ENCODE assay signal across 8 cellular contexts in genomic region chr1:183633676-183634343, GRCh38. TPM values are rescaled to one million over a fixed set of nuclear protein-coding genes. Genes with fewer than 3 reads are reported as not detected.
A peak's percentile ranks its signal among the peaks of the same experiment; 100 is the strongest.
DNase-seq lines count a peak whose midpoint lies in the region; ATAC-seq, FAIRE-seq and TF ChIP-seq lines count a peak whose summit lies in the region.

No MANE protein-coding gene starts in this region.

- H3K79me2 ChIP-seq in PC-9 (ENCODE audit: low read depth): peaks cover 54% of the 10 kb centered on the region

- peak; percentile 27 to 30 for TF ChIP-seq RAD21 in liver (IDR thresholded peaks at IDR 0.05)

- no peak overlapping the region for H2AFZ ChIP-seq in PC-9

- intact Hi-C loops in PC-9 (cut with micrococcal nuclease; ENCODE audit: unreplicated experiment): loop anchor here (2.0 to 10.0 kb wide), 2 partner anchors 423 to 1061 kb away; no protein-coding TSS in a partner anchor

- TF ChIP-seq CTCF in PC-9 (conservative IDR thresholded peaks at IDR 0.05): peak; percentile 79
- peak; percentile 57 for TF ChIP-seq CTCF in bronchial epithelial cell (IDR thresholded peaks at IDR 0.05; ENCODE audit: insufficient read depth, low read length, severe bottlenecking)
- TF ChIP-seq CTCF in liver (IDR thresholded peaks at IDR 0.05; ENCODE audit: low read depth, low read length, missing input control): peak; percentile 31
- TF ChIP-seq CTCF in suprapubic skin (IDR thresholded peaks at IDR 0.05): peak; percentile 38 to 57

- H3K9me3 ChIP-seq in PC-9 (ENCODE audit: insufficient read depth, low read depth) (no peaks in the 10 kb centered on the region), liver (ENCODE audit: control insufficient read depth in 4 of 4, low read length in 3 of 4) (no peaks in the 10 kb centered on the region), suprapubic skin (no peaks in the 10 kb centered on the region)

- BruUV-seq in PC-9 (replicated peaks; lab: Mats Ljungman, UMichigan): no TSS peak

- WGBS in liver: 0% methylated on average over 1 of the region's 1 CpG
- 0% methylated on average over 1 of the region's 1 CpG for WGBS in suprapubic skin

- H3K27me3 ChIP-seq in PC-9 (ENCODE audit: insufficient read depth, low read depth): no peaks in the 10 kb centered on the region
- H3K27me3 ChIP-seq in bronchial epithelial cell (ENCODE audit: control insufficient read depth, insufficient read depth, low read length): no peaks in the 10 kb centered on the region
- H3K27me3 ChIP-seq in liver (ENCODE audit: control insufficient read depth in 4 of 4, insufficient read depth in 4 of 4, low read length in 3 of 4): no peaks in the 10 kb centered on the region
- H3K27me3 ChIP-seq in suprapubic skin: no peaks in the 10 kb centered on the region

- CTCF ChIA-PET in PC-9 (lab: Charles Lee): interaction anchor here (0.6 to 0.7 kb wide), 2 partner anchors 8 to 119 kb away, joined by 3 to 6 read pairs; no protein-coding TSS in a partner anchor

- TF ChIP-seq POLR2A in suprapubic skin (IDR thresholded peaks at IDR 0.05): no peak

- TF ChIP-seq EP300 in suprapubic skin (IDR thresholded peaks at IDR 0.05): no peak

- DNase-seq in NCI-H146 (lab: John Stamatoyannopoulos, UW) (peak; percentile 42), NCI-H146 treated with DMSO at 0.1 percent for 48 hours (lab: John Stamatoyannopoulos, UW; ENCODE audit: unreplicated experiment) (no peak), PC-9 (peak in 1 of 2 experiments; percentile 74), bronchial epithelial cell (ENCODE audit: low read depth) (peak; percentile 75), suprapubic skin (ENCODE audit: low spot score in 2 of 2) (no peak)

- peak; percentile 26 for ATAC-seq in GM19397 (IDR thresholded peaks at IDR 0.05; ENCODE audit: unreplicated experiment)
- ATAC-seq in HG03565 (IDR thresholded peaks at IDR 0.05; ENCODE audit: unreplicated experiment): peak; percentile 42

- POLR2A ChIA-PET in PC-9 (lab: Charles Lee; ENCODE audit: unreplicated experiment): no interaction called here

- peaks cover 37% of the 10 kb centered on the region for H3F3A ChIP-seq in PC-9 (ENCODE audit: insufficient read depth, low read depth)

- H3K4me1 ChIP-seq in PC-9 (replicated peaks; ENCODE audit: insufficient read depth) (peaks cover 40% of the 10 kb centered on the region), liver (ENCODE audit: control insufficient read depth in 4 of 4, insufficient read depth in 4 of 4, low read length in 3 of 4) (peaks cover 1 to 41% (median 30%) of the 10 kb centered on the region in 4 donors), suprapubic skin (peaks cover 64% of the 10 kb centered on the region)

- no peaks in the 10 kb centered on the region for H3K9me2 ChIP-seq in PC-9 (ENCODE audit: insufficient read depth)

- peak overlapping the region; percentile 92 for H3K4me2 ChIP-seq in PC-9

- H4K20me1 ChIP-seq in PC-9 (ENCODE audit: insufficient read depth): peaks cover 21% of the 10 kb centered on the region

- peak overlapping the region; percentile 98 for H3K4me3 ChIP-seq in PC-9
- H3K4me3 ChIP-seq in bronchial epithelial cell (ENCODE audit: low read depth, low read length): peak overlapping the region; percentile 98
- peak overlapping the region; percentile 95 to 98 (median 97) for H3K4me3 ChIP-seq in liver (ENCODE audit: low read depth in 1 of 3, low read length in 3 of 3)
- H3K4me3 ChIP-seq in suprapubic skin: peak overlapping the region; percentile 79

- peaks cover 39% of the 10 kb centered on the region for H3K36me3 ChIP-seq in PC-9 (ENCODE audit: low read depth)
- peaks cover 8% of the 10 kb centered on the region for H3K36me3 ChIP-seq in bronchial epithelial cell (ENCODE audit: control insufficient read depth, insufficient read depth, low read length)
- H3K36me3 ChIP-seq in liver (ENCODE audit: control insufficient read depth in 4 of 4, insufficient read depth in 3 of 4, low read depth in 1 of 4, low read length in 3 of 4): peaks cover 0 to 17% (median 10%) of the 10 kb centered on the region in 4 donors
- peaks cover 17% of the 10 kb centered on the region for H3K36me3 ChIP-seq in suprapubic skin

- peak overlapping the region; percentile 48 to 77 for H3K9ac ChIP-seq in liver (ENCODE audit: low read depth in 1 of 2, low read length in 2 of 2)

- H3K27ac ChIP-seq in PC-9 (peak overlapping the region; percentile 69; the same call in 1 of the 2 replicates), liver (ENCODE audit: low read depth in 1 of 2, low read length in 2 of 2) (peak overlapping the region; percentile 37 to 85), suprapubic skin (peak overlapping the region; percentile 24)

- FAIRE-seq in bronchial epithelial cell (lab: Jason Lieb, UNC): no peak

TF ChIP-seq in liver, 16 proteins besides CTCF, POLR2A, EP300 and RAD21:
- TF ChIP-seq RXRA (IDR thresholded peaks at IDR 0.05): peak in 1 of 2 donors; percentile 13
- TF ChIP-seq ZBTB33 (IDR thresholded peaks at IDR 0.05): no peak
- no peak for TF ChIP-seq MAX (IDR thresholded peaks at IDR 0.05)
- no peak for TF ChIP-seq FOXA2 (IDR thresholded peaks at IDR 0.05)
- peak; percentile 66 for TF ChIP-seq REST (IDR thresholded peaks at IDR 0.05)
- TF ChIP-seq HNF4A (conservative IDR thresholded peaks at IDR 0.05): no peak
- TF ChIP-seq GABPA (IDR thresholded peaks at IDR 0.05 in 1 of 2, conservative IDR thresholded peaks at IDR 0.05 in 1 of 2): no peak
- no peak for TF ChIP-seq FOXA1 (IDR thresholded peaks at IDR 0.05)
- no peak for TF ChIP-seq ATF3 (IDR thresholded peaks at IDR 0.05)
- peak; percentile 40 for TF ChIP-seq YY1 (IDR thresholded peaks at IDR 0.05)
- no peak for TF ChIP-seq JUND (IDR thresholded peaks at IDR 0.05)
- peak; percentile 39 for TF ChIP-seq SP1 (IDR thresholded peaks at IDR 0.05)
- TF ChIP-seq EGR1 (IDR thresholded peaks at IDR 0.05; ENCODE audit: low read depth in 2 of 2): no peak
- TF ChIP-seq TAF1 (conservative IDR thresholded peaks at IDR 0.05): peak; percentile 32
- no peak for TF ChIP-seq NR2F2 (IDR thresholded peaks at IDR 0.05)
- TF ChIP-seq HNF4G (IDR thresholded peaks at IDR 0.05): no peak

RNA-seq across cellular contexts. Expression of gene ARPC5, which starts 1.8 kb away (rescaled TPM):
- total RNA-seq in PC-9 (2021) (143 and 150 TPM in 2 replicates), bronchial epithelial cell (95.3 and 182 TPM in 2 replicates), liver (10 to 100 TPM; 34.9 to 60.1 TPM), suprapubic skin (10 to 100 TPM; 45.1 to 66.9 (median 52.5) TPM)
- 10 to 100 TPM; 48.5 to 67.0 TPM for polyA plus RNA-seq in liver

RNA-seq across cellular contexts. Expression of gene APOBEC4, which starts 19.3 kb away (rescaled TPM):
- total RNA-seq in PC-9 (2021) (not detected in 2 replicates), bronchial epithelial cell (not detected in 2 replicates), liver (not detected), suprapubic skin (not detected)
- not detected for polyA plus RNA-seq in liver

RNA-seq across cellular contexts. Expression of gene NCF2, which starts 43.6 kb away (rescaled TPM):
- 54.3 and 65.5 TPM in 2 replicates for total RNA-seq in PC-9 (2021)
- 96.4 and 202 TPM in 2 replicates for total RNA-seq in bronchial epithelial cell
- 10 to 100 TPM; 11.5 to 15.1 TPM for total RNA-seq in liver
- 1 to 10 TPM; 1.2 to 3.4 TPM for polyA plus RNA-seq in liver
- 10 to 100 TPM; 16.9 to 48.3 (median 33.9) TPM for total RNA-seq in suprapubic skin

Comparison
In these comparisons a context has a peak if more than half of its experiments do, and no peak if none do; other contexts are left out.
1. DNase-seq: peak in NCI-H146 (single experiment) and bronchial epithelial cell (single experiment); none in NCI-H146 treated with DMSO at 0.1 percent for 48 hours (single experiment) and suprapubic skin (0 of 2).
2. Peak in every context shown above with its lines, with median percentiles within 50 percentile points of each other: H3K27ac ChIP-seq, H3K4me3 ChIP-seq and CTCF ChIP-seq.